12 cellular contexts compared by ENCODE assay signal in the genomic region with DNA sequence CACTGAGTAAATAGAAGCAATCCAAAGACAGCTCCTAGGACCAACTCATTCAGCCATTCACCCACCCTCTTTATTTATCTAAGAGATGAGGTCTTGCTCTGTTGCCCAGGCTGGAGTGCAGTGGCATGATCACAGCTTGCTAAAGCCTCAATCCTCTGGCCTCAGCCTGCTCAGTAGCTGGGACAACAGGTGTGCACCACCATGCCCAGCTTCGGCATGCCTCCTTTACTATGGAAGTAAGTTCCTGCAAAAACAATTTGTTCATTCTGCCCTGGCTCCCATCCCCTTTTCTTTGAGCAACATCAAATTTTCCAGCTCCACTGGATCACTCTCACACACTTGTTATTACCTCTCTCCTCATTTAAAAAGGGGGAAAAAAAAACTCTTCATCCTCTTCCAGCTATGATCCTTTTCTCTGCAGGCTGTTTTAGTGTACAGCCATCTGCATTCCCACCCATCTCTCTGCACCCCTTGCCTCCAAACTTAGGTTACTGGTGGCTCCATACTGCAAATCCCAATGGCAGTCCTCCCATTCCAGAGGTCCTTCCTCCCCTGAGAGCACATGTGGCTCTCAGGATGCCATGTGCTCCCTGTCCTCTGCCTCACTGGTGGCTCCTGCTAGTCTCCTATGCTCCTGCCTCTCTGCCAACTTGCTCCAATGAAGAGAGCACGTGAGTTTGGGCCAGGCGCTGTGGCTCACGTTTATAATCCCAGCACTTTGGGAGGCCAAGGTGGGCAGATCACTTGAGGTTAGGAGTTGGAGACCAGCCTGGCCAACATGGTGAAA. TPM values are rescaled to one million over a fixed set of nuclear protein-coding genes. Genes with fewer than 3 reads are reported as not detected.
DNase-seq lines count a peak whose midpoint lies in the region; ATAC-seq and TF ChIP-seq lines count a peak whose summit lies in the region.
"Had no signal": no experiment of that assay in that cellular context is flagged by ENCODE, and none has a peak within 500 bp of the region (broad histone marks: within the 10 kb centered on the region; RNA-seq: fewer than 3 reads in every experiment).

No MANE protein-coding gene starts in this region.

- H4K5ac ChIP-seq in H9 (ENCODE audit: insufficient read length, low read depth, low read length) = no peak overlapping the region

- WGBS in H9 (ENCODE audit: extremely low coverage, insufficient read length, low lambda C conversion rate) = no CpG with 5 or more reads among the region's 4 CpGs

- H3K56ac ChIP-seq in H9 (ENCODE audit: insufficient read length, low read depth, low read length) = no peak overlapping the region

- H3K27ac Mint-ChIP-seq in H9 = peak overlapping the region in 1 of 3 experiments; percentile 7; a peak in 1 of 7 replicates
- H3K27ac Mint-ChIP-seq in activated CD4-positive, alpha-beta memory T cell treated with anti-CD3 and anti-CD28 coated beads, Interleukin-2, amount 10 ng/mL, durations not matched to agents 7 days and 5 days = no peak overlapping the region
- H3K27ac Mint-ChIP-seq in naive thymus-derived CD8-positive, alpha-beta T cell = peak overlapping the region in 9 of 10 donors; percentile 4 to 73 (median 43)

- H3K36me3 Mint-ChIP-seq in H9 (ENCODE audit: insufficient read depth in 1 of 3, low read depth in 3 of 3) = peaks cover 13 to 35% (median 24%) of the 10 kb centered on the region in 3 experiments; a peak in 6 of 7 replicates
- peaks cover 25% of the 10 kb centered on the region for H3K36me3 Mint-ChIP-seq in activated CD4-positive, alpha-beta memory T cell treated with anti-CD3 and anti-CD28 coated beads, Interleukin-2, amount 10 ng/mL, durations not matched to agents 7 days and 5 days (ENCODE audit: low read depth)
- peaks cover 0 to 30% (median 0%) of the 10 kb centered on the region in 3 donors for H3K36me3 Mint-ChIP-seq in naive thymus-derived CD8-positive, alpha-beta T cell

- H4K91ac ChIP-seq in H9 (ENCODE audit: insufficient read length, low read depth, low read length) = no peak overlapping the region

- no peaks in the 10 kb centered on the region for H3K4me1 ChIP-seq in H9 (ENCODE audit: insufficient read depth, low read length)

- peaks cover 17% of the 10 kb centered on the region; the same call in 1 of the 2 replicates for H3K79me2 ChIP-seq in H9 (ENCODE audit: insufficient read depth, low read length)

- no peak overlapping the region for H4K8ac ChIP-seq in H9 (replicated peaks; ENCODE audit: insufficient read length, low read depth, low read length)

- H2BK5ac ChIP-seq in H9 (ENCODE audit: insufficient read length, low read length) = no peak overlapping the region

- H3K79me1 ChIP-seq in H9 (ENCODE audit: insufficient read depth, low read depth, low read length, poor library complexity, severe bottlenecking) = peaks cover 2% of the 10 kb centered on the region

- TF ChIP-seq CTCF in H9 (conservative IDR thresholded peaks at IDR 0.05) = no peak

- POLR2A ChIA-PET in activated CD4-positive, alpha-beta memory T cell treated with anti-CD3 and anti-CD28 coated beads, Interleukin-2, amount 10 ng/mL, durations not matched to agents 7 days and 5 days (lab: Charles Lee) = no interaction called here
- POLR2A ChIA-PET in naive thymus-derived CD8-positive, alpha-beta T cell (lab: Charles Lee) = interaction anchor here (0.7 kb wide), 1 partner anchor 216 kb away, joined by 3 read pairs; no protein-coding TSS in a partner anchor

- no peaks in the 10 kb centered on the region for H3K9me3 ChIP-seq in H9 (ENCODE audit: control insufficient read depth, low read depth, low read length)
- H3K9me3 ChIP-seq: breast epithelium, left ventricle myocardium inferior, MG63, ovary had no signal

- H4K20me1 ChIP-seq in H9 (ENCODE audit: control insufficient read depth, insufficient read depth, insufficient read length) = no peaks in the 10 kb centered on the region

- peaks cover 9% of the 10 kb centered on the region for H3K23me2 ChIP-seq in H9 (ENCODE audit: insufficient read length, low read depth, low read length, poor library complexity, severe bottlenecking)

- H3K23ac ChIP-seq in H9 (ENCODE audit: insufficient read length, low read depth, low read length) = no peak overlapping the region

- ATAC-seq in naive thymus-derived CD8-positive, alpha-beta T cell = no peak
- no peak for ATAC-seq in GM19351 (IDR thresholded peaks at IDR 0.05; ENCODE audit: unreplicated experiment)

- no peak overlapping the region; the same call in 1 of the 2 replicates for H3K14ac ChIP-seq in H9 (ENCODE audit: insufficient read depth, low read length)

- no peak overlapping the region for H3K18ac ChIP-seq in H9 (ENCODE audit: insufficient read length, low read depth, low read length)

- H3K27me3 Mint-ChIP-seq in H9 (ENCODE audit: low read depth) = no peaks in the 10 kb centered on the region; the same call in 1 of the 2 replicates
- no peaks in the 10 kb centered on the region for H3K27me3 Mint-ChIP-seq in activated CD4-positive, alpha-beta memory T cell treated with anti-CD3 and anti-CD28 coated beads, Interleukin-2, amount 10 ng/mL, durations not matched to agents 7 days and 5 days
- no peaks in the 10 kb centered on the region for H3K27me3 Mint-ChIP-seq in naive thymus-derived CD8-positive, alpha-beta T cell

- H2AK5ac ChIP-seq in H9 (ENCODE audit: insufficient read length, low read length) = no peak overlapping the region

- no peak overlapping the region for H3K4me2 ChIP-seq in H9 (ENCODE audit: insufficient read depth, insufficient read length, low read length)

- peaks cover 0 to 3% of the 10 kb centered on the region in 2 experiments; a peak in 1 of 5 replicates for H3K9me3 Mint-ChIP-seq in H9
- no peaks in the 10 kb centered on the region for H3K9me3 Mint-ChIP-seq in activated CD4-positive, alpha-beta memory T cell treated with anti-CD3 and anti-CD28 coated beads, Interleukin-2, amount 10 ng/mL, durations not matched to agents 7 days and 5 days
- H3K9me3 Mint-ChIP-seq in naive thymus-derived CD8-positive, alpha-beta T cell = no peaks in the 10 kb centered on the region

- no peak overlapping the region for H2AFZ ChIP-seq in H9 (ENCODE audit: low read length)

- CTCF ChIA-PET in activated CD4-positive, alpha-beta memory T cell treated with anti-CD3 and anti-CD28 coated beads, Interleukin-2, amount 10 ng/mL, durations not matched to agents 7 days and 5 days (lab: Charles Lee) = interaction anchor here (0.6 kb wide), 1 partner anchor 104 kb away, joined by 3 read pairs; no protein-coding TSS in a partner anchor

- no peak overlapping the region for H2BK12ac ChIP-seq in H9 (ENCODE audit: insufficient read length, low read depth, low read length)

- peak overlapping the region; percentile 90 to 94; a peak in 4 of 5 replicates for H3K4me3 Mint-ChIP-seq in H9
- H3K4me3 Mint-ChIP-seq in activated CD4-positive, alpha-beta memory T cell treated with anti-CD3 and anti-CD28 coated beads, Interleukin-2, amount 10 ng/mL, durations not matched to agents 7 days and 5 days = peak overlapping the region; percentile 37
- H3K4me3 Mint-ChIP-seq in naive thymus-derived CD8-positive, alpha-beta T cell = peak overlapping the region; percentile 5 to 100 (median 72)

- H3K27me3 ChIP-seq in H9 (ENCODE audit: insufficient read depth, low read length) = no peaks in the 10 kb centered on the region
- H3K27me3 ChIP-seq: breast epithelium, MG63, ovary had no signal

- no peak overlapping the region for H3K27ac ChIP-seq in H9 (ENCODE audit: insufficient read length, low read depth, low read length)
- H3K27ac ChIP-seq: breast epithelium, left ventricle myocardium inferior, ovary had no signal

- no peak overlapping the region for H3K9ac ChIP-seq in H9 (ENCODE audit: extremely low read depth, insufficient read length, low read length)

- H3T11ph ChIP-seq in H9 (ENCODE audit: low read length) = no peak overlapping the region

- no peak overlapping the region for H2BK15ac ChIP-seq in H9 (ENCODE audit: low read depth, low read length)

- DNase-seq in H9 = no peak
- no peak for DNase-seq in activated CD4-positive, alpha-beta memory T cell treated with anti-CD3 and anti-CD28 coated beads, Interleukin-2, amount 10 ng/mL, durations not matched to agents 7 days and 5 days
- no peak for DNase-seq in naive thymus-derived CD8-positive, alpha-beta T cell
- DNase-seq in effector CD4-positive, alpha-beta T cell = no peak
- DNase-seq in activated CD8-positive, alpha-beta memory T cell treated with anti-CD3 and anti-CD28 coated beads for 24 hours = no peak
- DNase-seq: left ventricle myocardium inferior, MG63, NCI-H2171, OCI-M1, ovary had no signal

- no peak overlapping the region for H2BK120ac ChIP-seq in H9 (ENCODE audit: low read depth, low read length, poor library complexity, severe bottlenecking)

- H3K4me1 Mint-ChIP-seq in H9 = peaks cover 10 to 18% of the 10 kb centered on the region in 2 experiments
- H3K4me1 Mint-ChIP-seq in activated CD4-positive, alpha-beta memory T cell treated with anti-CD3 and anti-CD28 coated beads, Interleukin-2, amount 10 ng/mL, durations not matched to agents 7 days and 5 days = peaks cover 53% of the 10 kb centered on the region
- peaks cover 25 to 52% (median 51%) of the 10 kb centered on the region in 4 donors for H3K4me1 Mint-ChIP-seq in naive thymus-derived CD8-positive, alpha-beta T cell

- H2BK20ac ChIP-seq in H9 (ENCODE audit: low read depth, low read length, poor library complexity, severe bottlenecking) = no peak overlapping the region

- no peak overlapping the region for H3K4ac ChIP-seq in H9 (ENCODE audit: low read depth, low read length)

RNA-seq across cellular contexts. Expression of gene ELOF1, which starts 2.2 kb away (rescaled TPM):
- 84.9 and 88.6 TPM in 2 replicates for total RNA-seq in H9 (2021)
- 10 to 100 TPM; 49.7 to 50.2 TPM for total RNA-seq in activated CD4-positive, alpha-beta memory T cell treated with anti-CD3 and anti-CD28 coated beads, Interleukin-2, amount 10 ng/mL, durations not matched to agents 7 days and 5 days
- 10 to 100 TPM; 41.0 to 42.8 TPM for total RNA-seq in naive thymus-derived CD8-positive, alpha-beta T cell
- polyA plus RNA-seq in naive thymus-derived CD8-positive, alpha-beta T cell = 10 to 100 TPM; 71.4 to 91.0 (median 90.6) TPM

RNA-seq across cellular contexts. Expression of gene CNN1, which starts 18.2 kb away (rescaled TPM):
- total RNA-seq in H9 (2021) = 15.7 and 17.9 TPM in 2 replicates
- total RNA-seq in activated CD4-positive, alpha-beta memory T cell treated with anti-CD3 and anti-CD28 coated beads, Interleukin-2, amount 10 ng/mL, durations not matched to agents 7 days and 5 days = not detected
- not detected for total RNA-seq in naive thymus-derived CD8-positive, alpha-beta T cell
- not detected for polyA plus RNA-seq in naive thymus-derived CD8-positive, alpha-beta T cell

RNA-seq across cellular contexts. Expression of gene ACP5, which starts 20.6 kb away (rescaled TPM):
- total RNA-seq in H9 (2021) = 2.3 and 4.0 TPM in 2 replicates
- total RNA-seq in activated CD4-positive, alpha-beta memory T cell treated with anti-CD3 and anti-CD28 coated beads, Interleukin-2, amount 10 ng/mL, durations not matched to agents 7 days and 5 days = 10 to 100 TPM; 21.3 to 21.4 TPM
- total RNA-seq in naive thymus-derived CD8-positive, alpha-beta T cell = 10 to 100 TPM; 13.8 to 14.8 TPM
- polyA plus RNA-seq in naive thymus-derived CD8-positive, alpha-beta T cell = 10 to 100 TPM in 2 of 3 donors, 1 to 10 TPM in 1; 8.4 to 14.2 (median 12.0) TPM

RNA-seq across cellular contexts. Expression of gene ECSIT, which starts 27.9 kb away (rescaled TPM):
- total RNA-seq in H9 (2021) = 40.0 and 42.4 TPM in 2 replicates
- total RNA-seq in activated CD4-positive, alpha-beta memory T cell treated with anti-CD3 and anti-CD28 coated beads, Interleukin-2, amount 10 ng/mL, durations not matched to agents 7 days and 5 days = 10 to 100 TPM; 24.8 to 26.8 TPM
- total RNA-seq in naive thymus-derived CD8-positive, alpha-beta T cell = 10 to 100 TPM; 47.1 to 50.8 TPM
- 10 to 100 TPM; 34.3 to 40.1 (median 35.4) TPM for polyA plus RNA-seq in naive thymus-derived CD8-positive, alpha-beta T cell

RNA-seq across cellular contexts. Expression of gene ZNF627, which starts 40.5 kb away (rescaled TPM):
- 12.2 and 12.8 TPM in 2 replicates for total RNA-seq in H9 (2021)
- 1 to 10 TPM; 6.1 to 6.7 TPM for total RNA-seq in activated CD4-positive, alpha-beta memory T cell treated with anti-CD3 and anti-CD28 coated beads, Interleukin-2, amount 10 ng/mL, durations not matched to agents 7 days and 5 days
- total RNA-seq in naive thymus-derived CD8-positive, alpha-beta T cell = 10 to 100 TPM; 17.3 to 17.5 TPM
- polyA plus RNA-seq in naive thymus-derived CD8-positive, alpha-beta T cell = 10 to 100 TPM in 1 of 3 donors, 1 to 10 TPM in 2; 7.7 to 11.9 (median 7.9) TPM

Comparison
In these comparisons a context has a peak if more than half of its experiments do, and no peak if none do; other contexts are left out.
1. H3K4me3 Mint-ChIP-seq: peak in every context shown above with its lines; median percentile 92 in H9; 72 in naive thymus-derived CD8-positive, alpha-beta T cell; 37 in activated CD4-positive, alpha-beta memory T cell treated with anti-CD3 and anti-CD28 coated beads, Interleukin-2, amount 10 ng/mL, durations not matched to agents 7 days and 5 days.
2. RNA of gene CNN1, which starts 18.2 kb away (total RNA-seq): 15.7 to 17.9 TPM in H9; not detected in activated CD4-positive, alpha-beta memory T cell treated with anti-CD3 and anti-CD28 coated beads, Interleukin-2, amount 10 ng/mL, durations not matched to agents 7 days and 5 days and not detected in naive thymus-derived CD8-positive, alpha-beta T cell; every median in the first group is over 10 times any median in the second.